1 cellular context compared by ENCODE assay signal in the genomic region with DNA sequence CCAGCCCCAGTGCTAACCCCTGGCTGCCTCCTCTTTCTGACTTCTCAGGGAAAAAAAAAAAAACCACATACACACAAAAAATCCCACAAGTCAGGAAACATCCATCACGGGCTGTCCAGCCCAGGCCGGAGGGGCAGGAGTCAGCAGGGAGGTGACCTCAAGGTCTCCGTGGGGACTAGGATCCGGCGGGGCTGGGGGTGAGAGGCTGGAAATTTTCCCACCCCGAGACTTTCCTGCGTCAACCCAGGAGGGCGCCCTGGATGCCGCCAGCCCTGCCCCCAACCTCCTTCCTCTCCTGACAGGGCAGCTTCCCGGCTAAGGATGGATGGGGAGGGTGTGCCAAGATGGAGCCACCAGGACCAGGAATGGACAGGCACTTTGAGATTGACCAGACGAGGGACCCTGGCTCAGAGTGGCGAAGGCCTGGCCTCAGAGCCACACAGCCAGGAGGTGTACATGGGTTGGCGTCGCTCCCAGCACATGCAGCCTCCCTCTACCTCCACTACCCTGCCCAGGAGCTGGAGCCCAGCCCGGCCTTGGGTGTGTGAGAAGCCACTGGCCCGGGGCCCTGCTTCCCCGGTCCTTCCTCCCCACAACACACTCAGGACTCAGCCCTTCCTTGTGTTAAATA.
TF ChIP-seq lines count a peak whose summit lies in the region.

No MANE protein-coding gene starts in this region.

TF ChIP-seq in K562, 482 proteins besides CTCF, POLR2A, EP300 and RAD21:
- TF ChIP-seq, protein P1, sequence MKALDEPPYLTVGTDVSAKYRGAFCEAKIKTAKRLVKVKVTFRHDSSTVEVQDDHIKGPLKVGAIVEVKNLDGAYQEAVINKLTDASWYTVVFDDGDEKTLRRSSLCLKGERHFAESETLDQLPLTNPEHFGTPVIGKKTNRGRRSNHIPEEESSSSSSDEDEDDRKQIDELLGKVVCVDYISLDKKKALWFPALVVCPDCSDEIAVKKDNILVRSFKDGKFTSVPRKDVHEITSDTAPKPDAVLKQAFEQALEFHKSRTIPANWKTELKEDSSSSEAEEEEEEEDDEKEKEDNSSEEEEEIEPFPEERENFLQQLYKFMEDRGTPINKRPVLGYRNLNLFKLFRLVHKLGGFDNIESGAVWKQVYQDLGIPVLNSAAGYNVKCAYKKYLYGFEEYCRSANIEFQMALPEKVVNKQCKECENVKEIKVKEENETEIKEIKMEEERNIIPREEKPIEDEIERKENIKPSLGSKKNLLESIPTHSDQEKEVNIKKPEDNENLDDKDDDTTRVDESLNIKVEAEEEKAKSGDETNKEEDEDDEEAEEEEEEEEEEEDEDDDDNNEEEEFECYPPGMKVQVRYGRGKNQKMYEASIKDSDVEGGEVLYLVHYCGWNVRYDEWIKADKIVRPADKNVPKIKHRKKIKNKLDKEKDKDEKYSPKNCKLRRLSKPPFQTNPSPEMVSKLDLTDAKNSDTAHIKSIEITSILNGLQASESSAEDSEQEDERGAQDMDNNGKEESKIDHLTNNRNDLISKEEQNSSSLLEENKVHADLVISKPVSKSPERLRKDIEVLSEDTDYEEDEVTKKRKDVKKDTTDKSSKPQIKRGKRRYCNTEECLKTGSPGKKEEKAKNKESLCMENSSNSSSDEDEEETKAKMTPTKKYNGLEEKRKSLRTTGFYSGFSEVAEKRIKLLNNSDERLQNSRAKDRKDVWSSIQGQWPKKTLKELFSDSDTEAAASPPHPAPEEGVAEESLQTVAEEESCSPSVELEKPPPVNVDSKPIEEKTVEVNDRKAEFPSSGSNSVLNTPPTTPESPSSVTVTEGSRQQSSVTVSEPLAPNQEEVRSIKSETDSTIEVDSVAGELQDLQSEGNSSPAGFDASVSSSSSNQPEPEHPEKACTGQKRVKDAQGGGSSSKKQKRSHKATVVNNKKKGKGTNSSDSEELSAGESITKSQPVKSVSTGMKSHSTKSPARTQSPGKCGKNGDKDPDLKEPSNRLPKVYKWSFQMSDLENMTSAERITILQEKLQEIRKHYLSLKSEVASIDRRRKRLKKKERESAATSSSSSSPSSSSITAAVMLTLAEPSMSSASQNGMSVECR (CRISPR knock-in tag; IDR thresholded peaks at IDR 0.05) = no peak
- TF ChIP-seq MEIS2 (IDR thresholded peaks at IDR 0.05; ENCODE audit: partially characterized antibody) (peak; percentile 22), ZKSCAN8 (CRISPR knock-in tag; IDR thresholded peaks at IDR 0.05) (no peak), POLR2G (IDR thresholded peaks at IDR 0.05; ENCODE audit: low read depth, low read length) (peak; percentile 32; the same call in 1 of the 2 replicates), HMG20B (CRISPR knock-in tag; IDR thresholded peaks at IDR 0.05) (no peak), GABPB1 (CRISPR knock-in tag; IDR thresholded peaks at IDR 0.05) (no peak), MTA1 (IDR thresholded peaks at IDR 0.05; ENCODE audit: borderline replicate concordance) (no peak), ETV1 (tag; conservative IDR thresholded peaks at IDR 0.05; ENCODE audit: low read depth) (no peak)
- TF ChIP-seq, protein P2, sequence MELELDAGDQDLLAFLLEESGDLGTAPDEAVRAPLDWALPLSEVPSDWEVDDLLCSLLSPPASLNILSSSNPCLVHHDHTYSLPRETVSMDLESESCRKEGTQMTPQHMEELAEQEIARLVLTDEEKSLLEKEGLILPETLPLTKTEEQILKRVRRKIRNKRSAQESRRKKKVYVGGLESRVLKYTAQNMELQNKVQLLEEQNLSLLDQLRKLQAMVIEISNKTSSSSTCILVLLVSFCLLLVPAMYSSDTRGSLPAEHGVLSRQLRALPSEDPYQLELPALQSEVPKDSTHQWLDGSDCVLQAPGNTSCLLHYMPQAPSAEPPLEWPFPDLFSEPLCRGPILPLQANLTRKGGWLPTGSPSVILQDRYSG (tag; conservative IDR thresholded peaks at IDR 0.05; ENCODE audit: low read depth) = no peak
